In the genomic region with DNA sequence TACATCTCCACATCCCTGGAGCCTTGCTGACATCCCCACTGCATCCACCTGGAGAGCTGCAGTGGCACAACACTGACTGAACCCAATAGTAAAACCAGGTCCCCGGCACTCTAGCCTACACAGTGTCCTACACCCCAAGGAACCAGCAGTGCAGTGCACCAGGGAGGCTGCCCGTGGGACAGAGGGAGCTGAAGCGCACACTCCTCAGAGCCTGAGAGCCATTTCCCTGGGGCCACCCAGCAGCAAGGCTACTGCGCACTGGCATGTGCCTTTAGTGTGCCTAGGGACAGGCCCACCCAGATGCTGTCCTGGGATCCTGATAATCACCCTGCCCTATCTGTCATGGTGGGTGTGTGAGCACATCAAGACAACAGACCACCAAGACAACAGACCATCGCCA, we compare ENCODE assay signal across 17 cellular contexts. TPM values are rescaled to one million over a fixed set of nuclear protein-coding genes. Genes with fewer than 3 reads are reported as not detected.
DNase-seq lines count a peak whose midpoint lies in the region; ATAC-seq, FAIRE-seq and TF ChIP-seq lines count a peak whose summit lies in the region.
"Had no signal": no experiment of that assay in that cellular context is flagged by ENCODE, and none has a peak within 500 bp of the region (broad histone marks: within the 10 kb centered on the region; RNA-seq: fewer than 3 reads in every experiment).

No MANE protein-coding gene starts in this region.

- H3K9ac ChIP-seq in SK-N-SH (no peak overlapping the region), H1 (replicated peaks in 1 of 4; ENCODE audit: extremely low read depth in 1 of 4, low read depth in 3 of 4, low read length in 3 of 4) (no peak overlapping the region)

- H3K79me1 ChIP-seq in H1 (ENCODE audit: low read depth, low read length): peaks cover 12% of the 10 kb centered on the region

- H3K9me2 ChIP-seq in SK-N-SH: no peaks in the 10 kb centered on the region

- H2BK120ac ChIP-seq in H1 (replicated peaks; ENCODE audit: low read depth, low read length): no peak overlapping the region

- POLR2A ChIA-PET in SK-N-SH (lab: Yijun Ruan, JAX): interaction anchor here (0.6 kb wide), 1 partner anchor 48 kb away, joined by 3 read pairs; no protein-coding TSS in a partner anchor
- POLR2A ChIA-PET in H1 (lab: Charles Lee; ENCODE audit: partially characterized antibody): interaction anchor here (1.0 kb wide), 1 partner anchor 9 kb away, joined by 3 read pairs; no protein-coding TSS in a partner anchor

- peak overlapping the region; percentile 59; the same call in 1 of the 2 replicates for H4K8ac ChIP-seq in H1 (ENCODE audit: extremely low read depth, insufficient read depth, low read length)

- H2AK5ac ChIP-seq in H1 (ENCODE audit: low read depth, low read length): no peak overlapping the region

- no peak overlapping the region for H2BK5ac ChIP-seq in H1 (ENCODE audit: low read depth, low read length)

- H3K18ac ChIP-seq in H1 (ENCODE audit: extremely low read depth, low read length): peak overlapping the region; percentile 24; the same call in 1 of the 2 replicates

- no peaks in the 10 kb centered on the region for H4K20me1 ChIP-seq in SK-N-SH (ENCODE audit: insufficient read depth)
- peaks cover 7 to 18% of the 10 kb centered on the region in 2 experiments for H4K20me1 ChIP-seq in H1 (replicated peaks in 1 of 2; ENCODE audit: control insufficient read depth in 1 of 2, insufficient read depth in 2 of 2, low read length in 2 of 2)

- 0 out of 2 replicates have a peak overlapping the region, but pooled peaks have one; percentile 60 for H2BK12ac ChIP-seq in H1 (ENCODE audit: low read depth, low read length)

- H2BK15ac ChIP-seq in H1 (ENCODE audit: low read length): no peak overlapping the region

- H3K4ac ChIP-seq in H1 (replicated peaks; ENCODE audit: insufficient read length, low read depth, low read length): peak overlapping the region; percentile 14

- H4K5ac ChIP-seq in H1 (ENCODE audit: insufficient read length, low read depth, low read length): no peak overlapping the region

- no peak overlapping the region for H3K14ac ChIP-seq in H1 (ENCODE audit: insufficient read length)

- no peak overlapping the region for H2BK20ac ChIP-seq in H1 (ENCODE audit: low read length)

- H3K4me2 ChIP-seq in SK-N-SH: no peak overlapping the region
- H3K4me2 ChIP-seq in H1 (ENCODE audit: insufficient read depth in 1 of 2, low read depth in 2 of 2, low read length in 2 of 2): no peak overlapping the region

- H3K4me1 ChIP-seq in SK-N-SH (ENCODE audit: control insufficient read depth in 1 of 2, insufficient read depth in 2 of 2, low read depth in 1 of 2, low read length in 1 of 2) (peaks cover 0 to 2% of the 10 kb centered on the region in 2 experiments; a peak in 1 of 4 replicates), H1 (replicated peaks in 1 of 4; ENCODE audit: control insufficient read depth in 3 of 4, insufficient read depth in 4 of 4, low read length in 3 of 4) (peaks cover 0 to 3% (median 0%) of the 10 kb centered on the region in 4 experiments; a peak in 1 of 7 replicates), upper lobe of right lung (no peaks in the 10 kb centered on the region)

- H3K27me3 ChIP-seq in SK-N-SH (ENCODE audit: insufficient read depth): no peaks in the 10 kb centered on the region
- no peaks in the 10 kb centered on the region for H3K27me3 ChIP-seq in H1 (replicated peaks in 1 of 4; ENCODE audit: control insufficient read depth in 3 of 4, extremely low read depth in 1 of 4, insufficient read depth in 3 of 4, low read length in 3 of 4)
- H3K27me3 ChIP-seq in upper lobe of right lung: no peaks in the 10 kb centered on the region

- no peak overlapping the region for H3K56ac ChIP-seq in H1 (replicated peaks; ENCODE audit: insufficient read length, low read depth, low read length)

- H3K23ac ChIP-seq in H1 (ENCODE audit: insufficient read length): no peak overlapping the region

- intact Hi-C loops in upper lobe of right lung (cut with DNase I): loop anchor here (10.0 kb wide), 1 partner anchor 285 kb away; no protein-coding TSS in a partner anchor

- CTCF ChIA-PET in SK-N-SH (lab: Yijun Ruan, JAX) (interaction anchor here (0.7 to 2.5 kb wide), 3 partner anchors 10 to 303 kb away, joined by 3 to 17 read pairs (median 4); no protein-coding TSS in a partner anchor), H1 (lab: Charles Lee; ENCODE audit: partially characterized antibody) (interaction anchor here (0.7 to 4.4 kb wide), 17 partner anchors 9 to 302 kb away, joined by 3 to 36 read pairs (median 4); no protein-coding TSS in a partner anchor)

- H3K27ac ChIP-seq in SK-N-SH (ENCODE audit: low read depth in 2 of 2, low read length in 1 of 2): no peak overlapping the region
- H3K27ac ChIP-seq in H1 (ENCODE audit: low read depth, low read length): no peak overlapping the region
- H3K27ac ChIP-seq in upper lobe of right lung: no peak overlapping the region
- H3K27ac ChIP-seq: 22Rv1 had no signal

- no peak overlapping the region for H3K4me3 ChIP-seq in SK-N-SH (ENCODE audit: low read depth in 2 of 2, low read length in 1 of 2)
- no peak overlapping the region for H3K4me3 ChIP-seq in H1 (ENCODE audit: extremely low read depth in 1 of 4, insufficient read depth in 2 of 4, low read depth in 3 of 4, low read length in 4 of 4)
- no peak overlapping the region for H3K4me3 ChIP-seq in upper lobe of right lung

- H3K9me3 ChIP-seq in SK-N-SH: no peaks in the 10 kb centered on the region
- H3K9me3 ChIP-seq in H1 (ENCODE audit: insufficient read depth in 2 of 2, low read depth in 1 of 2, low read length in 1 of 2): no peaks in the 10 kb centered on the region
- H3K9me3 ChIP-seq in upper lobe of right lung: no peaks in the 10 kb centered on the region

- TF ChIP-seq CTCF in SK-N-SH (IDR thresholded peaks at IDR 0.05) (no peak), H1 (IDR thresholded peaks at IDR 0.05; ENCODE audit: control extremely low read depth in 1 of 3, insufficient read depth in 1 of 3, low read depth in 1 of 3, low read length in 3 of 3) (no peak), upper lobe of right lung (IDR thresholded peaks at IDR 0.05) (no peak)

- TF ChIP-seq EP300 in SK-N-SH (IDR thresholded peaks at IDR 0.05; ENCODE audit: borderline replicate concordance in 1 of 2, low read depth in 1 of 2, low read length in 1 of 2) (no peak), H1 (IDR thresholded peaks at IDR 0.05; ENCODE audit: borderline replicate concordance in 1 of 2, low read depth in 2 of 2, low read length in 2 of 2) (no peak)

- peak; percentile 48 for ATAC-seq in SK-N-SH treated with all-trans-retinoic acid at 6 μM for 48 hours
- peak; percentile 10 for ATAC-seq in HG03354 (IDR thresholded peaks at IDR 0.05; ENCODE audit: poor library complexity, severe bottlenecking, unreplicated experiment)
- ATAC-seq in upper lobe of right lung: peak; percentile 41

- no peak overlapping the region for H2AFZ ChIP-seq in SK-N-SH (ENCODE audit: low read depth)
- H2AFZ ChIP-seq in H1 (ENCODE audit: low read length): no peak overlapping the region

- no peak overlapping the region for H4K91ac ChIP-seq in H1 (replicated peaks; ENCODE audit: insufficient read length, low read length)

- 97% methylated on average over 5 of the region's 5 CpGs for WGBS in SK-N-SH (ENCODE audit: low lambda C conversion rate)
- WGBS in H1 (ENCODE audit: extremely low coverage in 1 of 2, insufficient coverage in 1 of 2, insufficient read length in 1 of 2, insufficient replicate concordance in 2 of 2, low coverage in 1 of 2, low lambda C conversion rate in 2 of 2, missing lambda C conversion rate in 1 of 2), 2 experiments: 91% methylated on average over 5 of the region's 5 CpGs; no CpG with 5 or more reads in 1 of the 2 experiments

- TF ChIP-seq POLR2A in H1 (IDR thresholded peaks at IDR 0.05; ENCODE audit: control extremely low read depth in 1 of 2, low read depth in 2 of 2, low read length in 2 of 2): no peak

- H3K36me3 ChIP-seq in SK-N-SH (replicated peaks in 1 of 2; ENCODE audit: control insufficient read depth in 1 of 2, insufficient read depth in 2 of 2, low read length in 1 of 2): peaks cover 5 to 8% of the 10 kb centered on the region in 2 experiments
- peaks cover 0 to 3% (median 0%) of the 10 kb centered on the region in 4 experiments; a peak in 2 of 8 replicates for H3K36me3 ChIP-seq in H1 (ENCODE audit: control insufficient read depth in 2 of 4, insufficient read depth in 4 of 4, low read length in 3 of 4)
- H3K36me3 ChIP-seq in upper lobe of right lung: peaks cover 6% of the 10 kb centered on the region

- FAIRE-seq in H1 (lab: Jason Lieb, UNC): no peak
- FAIRE-seq: H54 had no signal

- peaks cover 10% of the 10 kb centered on the region; the same call in 1 of the 2 replicates for H3K79me2 ChIP-seq in SK-N-SH (ENCODE audit: insufficient read depth)
- H3K79me2 ChIP-seq in H1 (ENCODE audit: control insufficient read depth in 1 of 2, insufficient read depth in 2 of 2, low read length in 2 of 2): peaks cover 0 to 47% of the 10 kb centered on the region in 2 experiments; a peak in 3 of 4 replicates

- TF ChIP-seq RAD21 in SK-N-SH (IDR thresholded peaks at IDR 0.05; ENCODE audit: low read length) (no peak), H1 (IDR thresholded peaks at IDR 0.05 in 1 of 2, conservative IDR thresholded peaks at IDR 0.05 in 1 of 2; ENCODE audit: low read depth in 2 of 2, low read length in 2 of 2) (no peak)

- no peak for DNase-seq in SK-N-SH
- no peak for DNase-seq in H1 (ENCODE audit: low read depth in 1 of 2, low spot score in 2 of 2)
- no peak for DNase-seq in upper lobe of right lung
- no peak for DNase-seq in NCI-H2081 treated with DMSO at 0.1 percent for 48 hours (lab: John Stamatoyannopoulos, UW)
- no peak for DNase-seq in GM19238 (ENCODE audit: insufficient read length, low spot score)
- no peak for DNase-seq in NCI-H510A treated with DMSO at 0.1 percent for 48 hours (lab: John Stamatoyannopoulos, UW)
- DNase-seq: IMR-90, NCI-H1417, NCI-H187 treated with DMSO at 0.1 percent for 48 hours, NCI-H2171, NCI-H446, NCI-H748 treated with DMSO at 0.1 percent for 48 hours, SIG-M5 had no signal

- no peaks in the 10 kb centered on the region for H3F3A ChIP-seq in SK-N-SH (replicated peaks; ENCODE audit: insufficient read depth)

- H3K23me2 ChIP-seq in H1 (ENCODE audit: low read depth, low read length): no peaks in the 10 kb centered on the region

RNA-seq across cellular contexts. Expression of gene NSL1, which starts 31.9 kb away (rescaled TPM):
- polyA plus RNA-seq in SK-N-SH (2012; rRNA removed) (17.8 and 22.5 TPM in 2 replicates), H1 (2011; rRNA removed) (25.4 and 33.8 TPM in 2 replicates)
- 17.5 and 19.8 TPM in 2 replicates for polyA plus RNA-seq in SK-N-SH (2012; cell fraction: cytosol; rRNA removed)
- polyA plus RNA-seq in SK-N-SH (2012; cell fraction: nucleus; rRNA removed): 16.9 and 18.4 TPM in 2 replicates
- total RNA-seq in H1 (2021; fragmentation: NEBNext Ultra II Directional; extraction: Animal tissue kit (Norgen Biotek cat#: 25700)): 48.3 and 51.7 TPM in 2 replicates
- polyA plus RNA-seq in H1 (2011; cell fraction: cytosol; rRNA removed): 28.9 TPM
- polyA plus RNA-seq in H1 (2011; cell fraction: nucleus; rRNA removed): 22.0 TPM
- polyA plus RNA-seq in H1 (2012, experiment 1 of 2): 29.9 to 36.1 TPM (median 34.8 TPM) in 4 replicates
- 9.6 TPM for polyA plus RNA-seq in H1 (2012, experiment 2 of 2)
- polyA plus RNA-seq in H1 (2013, experiment 1 of 2): 30.7 TPM
- 32.4 TPM for polyA plus RNA-seq in H1 (2013, experiment 2 of 2)
- 20.6 and 28.6 TPM in 2 replicates for polyA minus RNA-seq in H1 (2011; rRNA and poly(A)+ RNA removed)
- polyA minus RNA-seq in H1 (2011; cell fraction: cytosol; rRNA and poly(A)+ RNA removed): 25.8 TPM
- 70.4 TPM for polyA minus RNA-seq in H1 (2011; cell fraction: nucleus; rRNA and poly(A)+ RNA removed)
- total RNA-seq in upper lobe of right lung: 30.2 TPM

RNA-seq across cellular contexts. Expression of gene TATDN3, which starts 32.0 kb away (rescaled TPM):
- polyA plus RNA-seq in SK-N-SH (2012; rRNA removed) (5.2 and 6.6 TPM in 2 replicates), H1 (2011; rRNA removed) (5.3 and 6.9 TPM in 2 replicates)
- 7.7 and 9.2 TPM in 2 replicates for polyA plus RNA-seq in SK-N-SH (2012; cell fraction: cytosol; rRNA removed)
- 3.0 and 4.8 TPM in 2 replicates for polyA plus RNA-seq in SK-N-SH (2012; cell fraction: nucleus; rRNA removed)
- total RNA-seq in H1 (2021; fragmentation: NEBNext Ultra II Directional; extraction: Animal tissue kit (Norgen Biotek cat#: 25700)): 15.6 and 19.4 TPM in 2 replicates
- polyA plus RNA-seq in H1 (2011; cell fraction: cytosol; rRNA removed): 11.1 TPM
- 3.0 TPM for polyA plus RNA-seq in H1 (2011; cell fraction: nucleus; rRNA removed)
- polyA plus RNA-seq in H1 (2012, experiment 1 of 2): 12.1 to 17.3 TPM (median 14.8 TPM) in 4 replicates
- polyA plus RNA-seq in H1 (2012, experiment 2 of 2): 3.9 TPM
- 10.5 TPM for polyA plus RNA-seq in H1 (2013, experiment 1 of 2)
- polyA plus RNA-seq in H1 (2013, experiment 2 of 2): 11.8 TPM
- polyA minus RNA-seq in H1 (2011; rRNA and poly(A)+ RNA removed): 10.9 and 14.0 TPM in 2 replicates
- polyA minus RNA-seq in H1 (2011; cell fraction: cytosol; rRNA and poly(A)+ RNA removed): 8.7 TPM
- polyA minus RNA-seq in H1 (2011; cell fraction: nucleus; rRNA and poly(A)+ RNA removed): 10.0 TPM
- 13.0 TPM for total RNA-seq in upper lobe of right lung
